ENCODE assay signal across 1 cellular context in the genomic region with DNA sequence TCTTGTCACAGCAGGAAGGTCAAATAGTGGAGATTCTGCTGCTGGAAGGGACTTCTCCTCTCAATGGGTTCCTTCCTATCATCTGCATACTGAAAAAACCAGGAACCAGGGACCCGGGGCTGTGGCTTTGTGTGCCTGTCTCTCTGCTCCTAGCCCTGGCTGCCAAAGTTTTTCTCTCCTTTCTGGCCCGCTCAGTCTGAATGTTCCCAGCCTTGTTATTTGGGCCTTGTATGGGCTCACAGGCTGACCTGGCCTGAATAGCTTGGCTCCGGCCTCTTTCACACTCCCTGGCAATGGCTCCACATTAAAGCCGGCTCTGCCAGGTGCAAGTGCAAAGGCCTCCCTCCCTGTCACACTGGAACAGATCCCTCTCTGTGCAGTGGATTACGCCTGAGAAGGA.
TF ChIP-seq lines count a peak whose summit lies in the region.

No MANE protein-coding gene starts in this region.

TF ChIP-seq in IMR-90, 13 proteins besides CTCF, POLR2A, EP300 and RAD21:
- TF ChIP-seq MAZ (IDR thresholded peaks at IDR 0.05; ENCODE audit: borderline replicate concordance, low read depth, low read length) (no peak), CHD1 (IDR thresholded peaks at IDR 0.05; ENCODE audit: low read depth, low read length) (no peak), RFX5 (IDR thresholded peaks at IDR 0.05; ENCODE audit: low read depth, low read length) (no peak), MAFK (IDR thresholded peaks at IDR 0.05; ENCODE audit: low read depth, low read length) (no peak), BHLHE40 (IDR thresholded peaks at IDR 0.05; ENCODE audit: low read depth, low read length) (no peak), FOS (IDR thresholded peaks at IDR 0.05; ENCODE audit: low read depth, low read length) (no peak), MXI1 (IDR thresholded peaks at IDR 0.05; ENCODE audit: borderline replicate concordance, low read depth, low read length) (no peak), RCOR1 (IDR thresholded peaks at IDR 0.05; ENCODE audit: insufficient replicate concordance, low read length) (no peak), SMC3 (IDR thresholded peaks at IDR 0.05; ENCODE audit: low read depth, low read length) (no peak), NFE2L2 (IDR thresholded peaks at IDR 0.05; ENCODE audit: low read depth, low read length) (no peak), CEBPB (IDR thresholded peaks at IDR 0.05; ENCODE audit: low read depth, low read length) (no peak)
- TF ChIP-seq, protein P1, sequence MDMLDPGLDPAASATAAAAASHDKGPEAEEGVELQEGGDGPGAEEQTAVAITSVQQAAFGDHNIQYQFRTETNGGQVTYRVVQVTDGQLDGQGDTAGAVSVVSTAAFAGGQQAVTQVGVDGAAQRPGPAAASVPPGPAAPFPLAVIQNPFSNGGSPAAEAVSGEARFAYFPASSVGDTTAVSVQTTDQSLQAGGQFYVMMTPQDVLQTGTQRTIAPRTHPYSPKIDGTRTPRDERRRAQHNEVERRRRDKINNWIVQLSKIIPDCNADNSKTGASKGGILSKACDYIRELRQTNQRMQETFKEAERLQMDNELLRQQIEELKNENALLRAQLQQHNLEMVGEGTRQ (IDR thresholded peaks at IDR 0.05; ENCODE audit: low read depth, low read length), result no peak
- TF ChIP-seq, protein P2, sequence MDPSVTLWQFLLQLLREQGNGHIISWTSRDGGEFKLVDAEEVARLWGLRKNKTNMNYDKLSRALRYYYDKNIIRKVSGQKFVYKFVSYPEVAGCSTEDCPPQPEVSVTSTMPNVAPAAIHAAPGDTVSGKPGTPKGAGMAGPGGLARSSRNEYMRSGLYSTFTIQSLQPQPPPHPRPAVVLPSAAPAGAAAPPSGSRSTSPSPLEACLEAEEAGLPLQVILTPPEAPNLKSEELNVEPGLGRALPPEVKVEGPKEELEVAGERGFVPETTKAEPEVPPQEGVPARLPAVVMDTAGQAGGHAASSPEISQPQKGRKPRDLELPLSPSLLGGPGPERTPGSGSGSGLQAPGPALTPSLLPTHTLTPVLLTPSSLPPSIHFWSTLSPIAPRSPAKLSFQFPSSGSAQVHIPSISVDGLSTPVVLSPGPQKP (IDR thresholded peaks at IDR 0.05; ENCODE audit: borderline replicate concordance, low read depth, low read length), result no peak
